ENCODE assay signal across 14 cellular contexts in the genomic region with DNA sequence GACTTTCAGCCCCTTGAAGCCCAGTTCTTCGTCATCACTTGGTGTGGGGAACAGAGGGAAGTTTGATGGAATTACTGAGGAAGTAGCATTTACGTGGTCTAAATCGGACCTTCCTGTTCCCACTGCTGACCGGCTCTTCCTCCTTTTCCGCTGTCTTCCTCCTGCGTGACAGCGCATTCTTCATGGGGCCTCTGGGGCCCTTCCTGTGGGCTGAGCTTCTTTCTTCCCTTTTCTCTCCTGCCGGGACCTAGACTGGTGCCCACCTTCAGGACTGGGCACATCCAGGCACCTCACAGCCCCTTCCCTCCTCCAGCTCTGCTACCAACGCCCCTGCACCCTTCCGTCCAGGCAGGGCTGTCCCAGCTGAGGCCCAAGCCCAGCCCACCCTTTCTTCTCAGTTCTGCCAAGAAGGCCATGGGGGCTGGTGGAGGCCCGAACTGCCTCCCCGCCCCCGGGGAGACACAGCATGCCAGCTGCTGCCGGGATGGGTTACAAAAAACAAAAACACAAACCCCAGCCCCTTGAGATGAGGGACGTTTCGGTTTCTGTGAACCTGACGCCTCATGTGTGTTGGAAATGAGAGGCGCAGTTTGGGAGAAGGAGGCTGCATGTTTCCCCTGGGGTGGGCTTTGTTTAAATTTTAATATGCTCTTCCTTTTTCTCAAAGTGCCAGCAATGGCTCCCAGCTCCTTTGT. TPM values are rescaled to one million over a fixed set of nuclear protein-coding genes. Genes with fewer than 3 reads are reported as not detected.
DNase-seq lines count a peak whose midpoint lies in the region; ATAC-seq, FAIRE-seq and TF ChIP-seq lines count a peak whose summit lies in the region.
"Had no signal": no experiment of that assay in that cellular context is flagged by ENCODE, and none has a peak within 500 bp of the region (broad histone marks: within the 10 kb centered on the region; RNA-seq: fewer than 3 reads in every experiment).

No MANE protein-coding gene starts in this region.

- no peak overlapping the region for H2BK20ac ChIP-seq in H1 (ENCODE audit: low read length)

- H3K14ac ChIP-seq in H1 (ENCODE audit: insufficient read length), result no peak overlapping the region

- no peak overlapping the region for H3K27ac ChIP-seq in H1 (ENCODE audit: low read depth, low read length)
- no peak overlapping the region for H3K27ac ChIP-seq in mesendoderm (ENCODE audit: low read depth, low read length)
- H3K27ac ChIP-seq in thyroid gland, result peak overlapping the region; percentile 22 to 82 (median 37)

- H3K27me3 Mint-ChIP-seq in activated CD4-positive, alpha-beta T cell treated with anti-CD3 and anti-CD28 coated beads, Interleukin-2, amount 10 ng/mL, durations not matched to agents 7 days and 5 days, result no peaks in the 10 kb centered on the region

- no peak overlapping the region for H3K4me2 ChIP-seq in H1 (ENCODE audit: insufficient read depth in 1 of 2, low read depth in 2 of 2, low read length in 2 of 2)
- no peak overlapping the region for H3K4me2 ChIP-seq in mesendoderm (ENCODE audit: low read length)

- H3K9me3 Mint-ChIP-seq in activated CD4-positive, alpha-beta T cell treated with anti-CD3 and anti-CD28 coated beads, Interleukin-2, amount 10 ng/mL, durations not matched to agents 7 days and 5 days, result peaks cover 2% of the 10 kb centered on the region

- POLR2A ChIA-PET in activated CD4-positive, alpha-beta T cell treated with anti-CD3 and anti-CD28 coated beads, Interleukin-2, amount 10 ng/mL, durations not matched to agents 7 days and 5 days (lab: Charles Lee), result no interaction called here
- POLR2A ChIA-PET in H1 (lab: Charles Lee; ENCODE audit: partially characterized antibody), result interaction anchor here (1.3 to 2.0 kb wide), 4 partner anchors 11 to 23 kb away, joined by 3 to 8 read pairs (median 4); no protein-coding TSS in a partner anchor

- H3K4ac ChIP-seq in H1 (replicated peaks; ENCODE audit: insufficient read length, low read depth, low read length) (no peak overlapping the region), mesendoderm (ENCODE audit: low read depth, low read length) (no peak overlapping the region)

- TF ChIP-seq RAD21 in H1 (IDR thresholded peaks at IDR 0.05 in 1 of 2, conservative IDR thresholded peaks at IDR 0.05 in 1 of 2; ENCODE audit: low read depth in 2 of 2, low read length in 2 of 2), result no peak

- H3K27ac Mint-ChIP-seq in activated CD4-positive, alpha-beta T cell treated with anti-CD3 and anti-CD28 coated beads, Interleukin-2, amount 10 ng/mL, durations not matched to agents 7 days and 5 days, result peak overlapping the region; percentile 13

- H3K36me3 ChIP-seq in H1 (ENCODE audit: control insufficient read depth in 2 of 4, insufficient read depth in 4 of 4, low read length in 3 of 4) (no peaks in the 10 kb centered on the region), mesendoderm (ENCODE audit: control insufficient read depth, insufficient read depth, low read length) (no peaks in the 10 kb centered on the region), thyroid gland (no peaks in the 10 kb centered on the region), BE2C (no peaks in the 10 kb centered on the region)
- H3K36me3 ChIP-seq: gastrocnemius medialis had no signal

- H3K9me3 ChIP-seq in H1 (ENCODE audit: insufficient read depth in 2 of 2, low read depth in 1 of 2, low read length in 1 of 2), result no peaks in the 10 kb centered on the region
- no peaks in the 10 kb centered on the region for H3K9me3 ChIP-seq in thyroid gland
- no peaks in the 10 kb centered on the region for H3K9me3 ChIP-seq in BE2C
- H3K9me3 ChIP-seq: gastrocnemius medialis, mucosa of descending colon had no signal

- H4K8ac ChIP-seq in H1 (ENCODE audit: extremely low read depth, insufficient read depth, low read length) (no peak overlapping the region), mesendoderm (ENCODE audit: low read depth, low read length) (no peak overlapping the region)

- peaks cover 7% of the 10 kb centered on the region for H3K36me3 Mint-ChIP-seq in activated CD4-positive, alpha-beta T cell treated with anti-CD3 and anti-CD28 coated beads, Interleukin-2, amount 10 ng/mL, durations not matched to agents 7 days and 5 days (ENCODE audit: low read depth)

- H3K4me3 ChIP-seq in H1 (ENCODE audit: extremely low read depth in 1 of 4, insufficient read depth in 2 of 4, low read depth in 3 of 4, low read length in 4 of 4) (no peak overlapping the region), mesendoderm (ENCODE audit: low read length) (no peak overlapping the region), thyroid gland (replicated peaks in 1 of 3) (no peak overlapping the region), BE2C (ENCODE audit: low read depth, low read length) (no peak overlapping the region)
- H3K4me3 ChIP-seq: gastrocnemius medialis, mucosa of descending colon had no signal

- CTCF ChIA-PET in activated CD4-positive, alpha-beta T cell treated with anti-CD3 and anti-CD28 coated beads, Interleukin-2, amount 10 ng/mL, durations not matched to agents 7 days and 5 days (lab: Charles Lee), result interaction anchor here (1.0 to 2.5 kb wide), 5 partner anchors 11 to 280 kb away, joined by 3 to 10 read pairs (median 3); no protein-coding TSS in a partner anchor
- CTCF ChIA-PET in H1 (lab: Charles Lee; ENCODE audit: partially characterized antibody), result interaction anchor here (0.7 to 2.3 kb wide), 6 partner anchors 16 to 132 kb away, joined by 3 to 6 read pairs (median 4); no protein-coding TSS in a partner anchor

- no peak overlapping the region for H3K4me3 Mint-ChIP-seq in activated CD4-positive, alpha-beta T cell treated with anti-CD3 and anti-CD28 coated beads, Interleukin-2, amount 10 ng/mL, durations not matched to agents 7 days and 5 days

- H2BK120ac ChIP-seq in H1 (replicated peaks; ENCODE audit: low read depth, low read length), result no peak overlapping the region
- H2BK120ac ChIP-seq in mesendoderm (ENCODE audit: low read depth, low read length), result no peak overlapping the region

- H4K91ac ChIP-seq in H1 (replicated peaks; ENCODE audit: insufficient read length, low read length), result peak overlapping the region; percentile 52

- H3K23me2 ChIP-seq in H1 (ENCODE audit: low read depth, low read length), result no peaks in the 10 kb centered on the region

- FAIRE-seq in H1 (lab: Jason Lieb, UNC), result no peak
- FAIRE-seq: G401.6 had no signal

- intact Hi-C loops in thyroid gland (cut with DNase I), result no loop called here

- TF ChIP-seq CTCF in H1 (IDR thresholded peaks at IDR 0.05; ENCODE audit: control extremely low read depth in 1 of 3, insufficient read depth in 1 of 3, low read depth in 1 of 3, low read length in 3 of 3) (no peak), thyroid gland (IDR thresholded peaks at IDR 0.05) (no peak), BE2C (IDR thresholded peaks at IDR 0.05; ENCODE audit: low read depth, low read length) (no peak)

- H3K4me1 Mint-ChIP-seq in activated CD4-positive, alpha-beta T cell treated with anti-CD3 and anti-CD28 coated beads, Interleukin-2, amount 10 ng/mL, durations not matched to agents 7 days and 5 days, result peaks cover 62% of the 10 kb centered on the region

- peak overlapping the region in 1 of 4 experiments; percentile 38; a peak in 1 of 7 replicates for H3K9ac ChIP-seq in H1 (replicated peaks in 1 of 4; ENCODE audit: extremely low read depth in 1 of 4, low read depth in 3 of 4, low read length in 3 of 4)
- peak overlapping the region; percentile 18 for H3K9ac ChIP-seq in mesendoderm (ENCODE audit: low read length)

- peaks cover 0 to 13% of the 10 kb centered on the region in 2 experiments for H4K20me1 ChIP-seq in H1 (replicated peaks in 1 of 2; ENCODE audit: control insufficient read depth in 1 of 2, insufficient read depth in 2 of 2, low read length in 2 of 2)

- DNase-seq in activated CD4-positive, alpha-beta T cell treated with anti-CD3 and anti-CD28 coated beads, Interleukin-2, amount 10 ng/mL, durations not matched to agents 7 days and 5 days, result no peak
- no peak for DNase-seq in activated CD4-positive, alpha-beta T cell treated with anti-CD3 and anti-CD28 coated beads for 4 hours
- DNase-seq in H1 (ENCODE audit: low read depth in 1 of 2, low spot score in 2 of 2) (no peak), mesendoderm (no peak), thyroid gland (no peak), OCI-M2 (lab: John Stamatoyannopoulos, UW; ENCODE audit: unreplicated experiment) (no peak), BE2C (no peak)
- DNase-seq: NCI-H82; stimulated activated naive CD4-positive, alpha-beta T cell treated with Interleukin-2 at 50 U/mL for 16 hours; T-helper 2 cell had no signal

- H2BK15ac ChIP-seq in H1 (ENCODE audit: low read length) (no peak overlapping the region), mesendoderm (replicated peaks; ENCODE audit: low read depth) (no peak overlapping the region)

- TF ChIP-seq EP300 in H1 (IDR thresholded peaks at IDR 0.05; ENCODE audit: borderline replicate concordance in 1 of 2, low read depth in 2 of 2, low read length in 2 of 2), result no peak

- H4K5ac ChIP-seq in H1 (ENCODE audit: insufficient read length, low read depth, low read length) (no peak overlapping the region), mesendoderm (ENCODE audit: low read length) (no peak overlapping the region)

- H2AFZ ChIP-seq in H1 (ENCODE audit: low read length), result no peak overlapping the region

- peaks cover 0 to 15% of the 10 kb centered on the region in 2 experiments; a peak in 1 of 4 replicates for H3K79me2 ChIP-seq in H1 (ENCODE audit: control insufficient read depth in 1 of 2, insufficient read depth in 2 of 2, low read length in 2 of 2)
- peaks cover 44% of the 10 kb centered on the region for H3K79me2 ChIP-seq in mesendoderm (ENCODE audit: control insufficient read depth, insufficient read depth, low read length)

- H2BK12ac ChIP-seq in H1 (ENCODE audit: low read depth, low read length), result peak overlapping the region; percentile 39; the same call in 1 of the 2 replicates

- H3K18ac ChIP-seq in H1 (ENCODE audit: extremely low read depth, low read length), result no peak overlapping the region; the same call in 1 of the 2 replicates
- H3K18ac ChIP-seq in mesendoderm (ENCODE audit: low read length), result no peak overlapping the region

- 84% methylated on average over 14 of the region's 18 CpGs; no CpG with 5 or more reads in 1 of the 2 experiments for WGBS in H1 (ENCODE audit: extremely low coverage in 1 of 2, insufficient coverage in 1 of 2, insufficient read length in 1 of 2, insufficient replicate concordance in 2 of 2, low coverage in 1 of 2, low lambda C conversion rate in 2 of 2, missing lambda C conversion rate in 1 of 2), 2 experiments
- no CpG with 5 or more reads among the region's 18 CpGs for WGBS in mesendoderm (ENCODE audit: extremely low coverage, insufficient coverage, low lambda C conversion rate)
- 68 to 73% methylated on average over 18 of the region's 18 CpGs for WGBS in thyroid gland, 2 donors

- H2BK5ac ChIP-seq in H1 (ENCODE audit: low read depth, low read length) (no peak overlapping the region), mesendoderm (ENCODE audit: low read length) (no peak overlapping the region)

- ATAC-seq in GM19328 (IDR thresholded peaks at IDR 0.05; ENCODE audit: unreplicated experiment), result no peak

- TF ChIP-seq POLR2A in H1 (IDR thresholded peaks at IDR 0.05; ENCODE audit: control extremely low read depth in 1 of 2, low read depth in 2 of 2, low read length in 2 of 2), result no peak
- TF ChIP-seq POLR2A in thyroid gland (IDR thresholded peaks at IDR 0.05), result no peak

- H3K23ac ChIP-seq in H1 (ENCODE audit: insufficient read length), result no peak overlapping the region
- H3K23ac ChIP-seq in mesendoderm (ENCODE audit: low read length), result no peak overlapping the region

- H3K56ac ChIP-seq in H1 (replicated peaks; ENCODE audit: insufficient read length, low read depth, low read length), result no peak overlapping the region
- H3K56ac ChIP-seq in mesendoderm (ENCODE audit: low read length), result peak overlapping the region; percentile 65

- H3K4me1 ChIP-seq in H1 (replicated peaks in 1 of 4; ENCODE audit: control insufficient read depth in 3 of 4, insufficient read depth in 4 of 4, low read length in 3 of 4), result peaks cover 2 to 18% (median 8%) of the 10 kb centered on the region in 4 experiments; a peak in 6 of 7 replicates
- H3K4me1 ChIP-seq in mesendoderm (ENCODE audit: control insufficient read depth, low read depth, low read length), result peaks cover 3% of the 10 kb centered on the region
- H3K4me1 ChIP-seq in thyroid gland, result peaks cover 0 to 16% of the 10 kb centered on the region in 2 donors
- no peaks in the 10 kb centered on the region for H3K4me1 ChIP-seq in BE2C

- no peaks in the 10 kb centered on the region for H3K27me3 ChIP-seq in H1 (replicated peaks in 1 of 4; ENCODE audit: control insufficient read depth in 3 of 4, extremely low read depth in 1 of 4, insufficient read depth in 3 of 4, low read length in 3 of 4)
- H3K27me3 ChIP-seq in mesendoderm (ENCODE audit: insufficient read depth, low read length, poor library complexity), result no peaks in the 10 kb centered on the region
- no peaks in the 10 kb centered on the region for H3K27me3 ChIP-seq in thyroid gland
- no peaks in the 10 kb centered on the region for H3K27me3 ChIP-seq in BE2C
- H3K27me3 ChIP-seq: gastrocnemius medialis had no signal

- H3K79me1 ChIP-seq in H1 (ENCODE audit: low read depth, low read length) (peaks cover 15% of the 10 kb centered on the region), mesendoderm (ENCODE audit: low read length) (peaks cover 31% of the 10 kb centered on the region)

- H2AK5ac ChIP-seq in H1 (ENCODE audit: low read depth, low read length) (no peak overlapping the region), mesendoderm (ENCODE audit: low read length) (no peak overlapping the region)

RNA-seq across cellular contexts. Expression of a gene that starts 19.1 kb away (rescaled TPM):
- 10 to 100 TPM; 24.4 to 26.6 TPM for total RNA-seq in activated CD4-positive, alpha-beta T cell treated with anti-CD3 and anti-CD28 coated beads, Interleukin-2, amount 10 ng/mL, durations not matched to agents 7 days and 5 days
- 24.0 and 26.2 TPM in 2 replicates for total RNA-seq in H1 (2021; fragmentation: NEBNext Ultra II Directional; extraction: Animal tissue kit (Norgen Biotek cat#: 25700))
- 10.5 and 14.4 TPM in 2 replicates for polyA plus RNA-seq in H1 (2011; rRNA removed)
- polyA plus RNA-seq in H1 (2011; cell fraction: cytosol; rRNA removed), result 6.5 TPM
- polyA plus RNA-seq in H1 (2011; cell fraction: nucleus; rRNA removed), result 10.5 TPM
- polyA plus RNA-seq in H1 (2012, experiment 1 of 2), result 11.0 to 19.6 TPM (median 12.4 TPM) in 4 replicates
- 9.9 TPM for polyA plus RNA-seq in H1 (2012, experiment 2 of 2)
- polyA plus RNA-seq in H1 (2013, experiment 1 of 2), result 23.2 TPM
- polyA plus RNA-seq in H1 (2013, experiment 2 of 2), result 23.2 TPM
- polyA minus RNA-seq in H1 (2011; rRNA and poly(A)+ RNA removed), result 6.9 and 11.7 TPM in 2 replicates
- polyA minus RNA-seq in H1 (2011; cell fraction: cytosol; rRNA and poly(A)+ RNA removed), result 15.3 TPM
- polyA minus RNA-seq in H1 (2011; cell fraction: nucleus; rRNA and poly(A)+ RNA removed), result 7.6 TPM
- 51.0 TPM for polyA plus RNA-seq in mesendoderm (2013, experiment 1 of 2)
- 54.6 TPM for polyA plus RNA-seq in mesendoderm (2013, experiment 2 of 2)
- 10 to 100 TPM in 3 of 4 donors, 1 to 10 TPM in 1; 8.9 to 17.2 (median 11.5) TPM for total RNA-seq in thyroid gland
- 14.6 TPM for polyA plus RNA-seq in BE2C (2012; ENCODE audit: insufficient read depth, insufficient read length, low read depth)

Comparison
In these comparisons a context has a peak if more than half of its experiments do, and no peak if none do; other contexts are left out.
1. H3K27ac ChIP-seq: peak in thyroid gland (3 of 3); none in H1 (single experiment) and mesendoderm (single experiment).